Comparison of ENCODE assay signal across 21 cellular contexts in the genomic region with DNA sequence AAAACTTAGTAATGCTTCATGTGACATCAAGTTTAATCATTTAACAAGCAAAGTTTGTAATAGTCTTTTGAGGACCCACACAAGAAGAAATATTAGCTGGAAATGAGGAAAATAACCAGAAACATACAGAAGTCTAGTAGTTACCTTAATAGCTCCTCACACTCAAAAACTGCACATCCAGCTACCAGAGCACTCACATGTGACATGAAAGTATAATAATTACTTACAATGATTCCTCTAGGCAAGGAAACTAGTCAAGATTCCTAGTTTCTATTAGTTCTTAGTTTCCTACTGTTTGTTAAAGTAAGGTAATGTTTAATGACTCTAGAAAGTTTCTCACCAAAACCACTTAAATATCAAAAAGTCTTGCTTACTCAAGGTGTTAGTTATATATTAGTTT.
"Had no signal": no experiment of that assay in that cellular context is flagged by ENCODE, and none has a peak within 500 bp of the region (broad histone marks: within the 10 kb centered on the region; RNA-seq: fewer than 3 reads in every experiment).

No MANE protein-coding gene starts in this region.

- FAIRE-seq: islet of Langerhans, kidney, urothelium cell line had no signal

- ATAC-seq: left colon; left lung; lower lobe of right lung; naive thymus-derived CD8-positive, alpha-beta T cell; psoas muscle; right lobe of liver; stimulated activated naive B cell treated with anti-CD40 and anti-IgM and Interleukin-4, amounts not matched to agents 10 μg/mL and 1 μg/mL and 100 μg/mL, for 72 hours; stimulated activated naive CD8-positive, alpha-beta T cell treated with anti-CD3 and anti-CD28 coated beads, Interleukin-15, Interleukin-2, amounts not matched to agents 100 U/mL and 50 U/mL, for 24 hours; upper lobe of right lung had no signal

- DNase-seq: hypothalamus; immature natural killer cell; kidney; left colon; left lung; lower lobe of right lung; mammary epithelial cell; mesenchymal stem cell; naive thymus-derived CD8-positive, alpha-beta T cell; nucleus accumbens; psoas muscle; right lobe of liver; stimulated activated CD4-positive, alpha-beta T cell treated with anti-CD3 and anti-CD28 coated beads, Interleukin-1b, Interleukin-23, amount 100 ng/mL, for 48 hours; stimulated activated CD4-positive, alpha-beta T cell treated with anti-CD3 and anti-CD28 coated beads, Interleukin-2, amount 100 ng/mL, for 48 hours; stimulated activated naive B cell treated with anti-CD40 and anti-IgM and Interleukin-4, amounts not matched to agents 10 μg/mL and 1 μg/mL and 100 μg/mL, for 72 hours; stimulated activated naive CD8-positive, alpha-beta T cell treated with anti-CD3 and anti-CD28 coated beads, Interleukin-15, Interleukin-2, amounts not matched to agents 100 U/mL and 50 U/mL, for 24 hours; tibial artery; trophoblast cell; upper lobe of right lung had no signal
